In genomic region chr10:126500185-126500584, GRCh38 we compare ENCODE assay signal across 1 cellular context.
TF ChIP-seq lines count a peak whose summit lies in the region.

No MANE protein-coding gene starts in this region.

TF ChIP-seq in HEK293, 187 proteins besides CTCF, POLR2A, EP300 and RAD21 (continued from another document):
- TF ChIP-seq ZNF692 (tag by site-specific recombination; IDR thresholded peaks at IDR 0.05) (peak; percentile 67), IKZF3 (tag by site-specific recombination; IDR thresholded peaks at IDR 0.05) (peak; percentile 34; the same call in 1 of the 2 replicates), ZNF843 (tag by site-specific recombination; IDR thresholded peaks at IDR 0.05) (peak; percentile 49; the same call in 1 of the 2 replicates), OSR2 (tag by site-specific recombination; IDR thresholded peaks at IDR 0.05) (peak; percentile 46; the same call in 1 of the 2 replicates), ZNF433 (tag by site-specific recombination; IDR thresholded peaks at IDR 0.05; ENCODE audit: low read depth) (no peak), FEZF1 (tag by site-specific recombination; IDR thresholded peaks at IDR 0.05) (peak; percentile 58; the same call in 1 of the 2 replicates), GLI2 (tag by site-specific recombination; IDR thresholded peaks at IDR 0.05; ENCODE audit: borderline replicate concordance, low read depth) (peak; percentile 79; the same call in 1 of the 2 replicates), ZNF24 (tag by site-specific recombination; IDR thresholded peaks at IDR 0.05) (peak; percentile 50; the same call in 1 of the 2 replicates), YY2 (tag by site-specific recombination; IDR thresholded peaks at IDR 0.05) (no peak), ZNF624 (tag by site-specific recombination; IDR thresholded peaks at IDR 0.05) (no peak), ZBTB21 (tag by site-specific recombination; IDR thresholded peaks at IDR 0.05) (peak; percentile 61), INSM2 (tag by site-specific recombination; IDR thresholded peaks at IDR 0.05) (0 out of 2 replicates have a peak, but pooled peaks have one; percentile 76), GLIS1 (tag by site-specific recombination; IDR thresholded peaks at IDR 0.05) (0 out of 2 replicates have a peak, but pooled peaks have one; percentile 12)
